In genomic region chr17:39820541-39820940, GRCh38 we compare ENCODE assay signal across 18 cellular contexts. TPM values are rescaled to one million over a fixed set of nuclear protein-coding genes. Genes with fewer than 3 reads are reported as not detected.
DNase-seq lines count a peak whose midpoint lies in the region; ATAC-seq, FAIRE-seq and TF ChIP-seq lines count a peak whose summit lies in the region.
"Had no signal": no experiment of that assay in that cellular context is flagged by ENCODE, and none has a peak within 500 bp of the region (broad histone marks: within the 10 kb centered on the region; RNA-seq: fewer than 3 reads in every experiment).

No MANE protein-coding gene starts in this region.

- H3K27me3 Mint-ChIP-seq in activated B cell treated with CpG ODN at 0.5 μM for 24 hours, result no peaks in the 10 kb centered on the region

- H3K36me3 ChIP-seq in ACC112 (ENCODE audit: insufficient read depth, low read length), result no peaks in the 10 kb centered on the region
- H3K36me3 ChIP-seq in lower lobe of right lung, result no peaks in the 10 kb centered on the region
- no peaks in the 10 kb centered on the region for H3K36me3 ChIP-seq in mammary epithelial cell (ENCODE audit: insufficient read depth, low read length)

- TF ChIP-seq POLR2A in GM12891 (IDR thresholded peaks at IDR 0.05; ENCODE audit: low read depth, low read length), result no peak

- H2AFZ ChIP-seq in ACC112 (ENCODE audit: low read length, unreplicated experiment), result peak overlapping the region; percentile 32
- H2AFZ ChIP-seq in mammary epithelial cell (ENCODE audit: low read depth, low read length), result no peak overlapping the region

- H3K9me3 Mint-ChIP-seq in activated B cell treated with CpG ODN at 0.5 μM for 24 hours, result peaks cover 17% of the 10 kb centered on the region

- dilution Hi-C loops in mammary epithelial cell (cut with HindIII; ENCODE audit: low sequenced_read_pairs), result no loop called here

- H3K27ac ChIP-seq in ACC112 (ENCODE audit: low read depth, low read length) (no peak overlapping the region), lower lobe of right lung (no peak overlapping the region), mammary epithelial cell (ENCODE audit: insufficient read depth, low read depth, low read length) (no peak overlapping the region)

- peak overlapping the region; percentile 25 for H3K4me3 Mint-ChIP-seq in activated B cell treated with CpG ODN at 0.5 μM for 24 hours
- H3K4me3 Mint-ChIP-seq: H9 had no signal

- no peak for DNase-seq in GM12891 (ENCODE audit: insufficient read length, low spot score)
- DNase-seq in activated B cell treated with CpG ODN at 0.5 μM for 24 hours, result no peak
- DNase-seq in lower lobe of right lung, result no peak
- DNase-seq in Kasumi-1 (lab: John Stamatoyannopoulos, UW), result no peak
- no peak for DNase-seq in LoVo (ENCODE audit: low spot score)
- DNase-seq in mammary epithelial cell, result no peak
- DNase-seq: dermis blood vessel endothelial cell, DMS79, H9, NCI-H1417 treated with DMSO at 0.1 percent for 48 hours, NCI-H524, T-helper 9 cell had no signal

- peak; percentile 45 for FAIRE-seq in GM12891 (lab: Jason Lieb, UNC)
- FAIRE-seq: GM18507, urothelium cell line had no signal

- H3K4me1 ChIP-seq in ACC112 (ENCODE audit: control insufficient read depth, insufficient read depth, low read length, unreplicated experiment), result peaks cover 7% of the 10 kb centered on the region
- H3K4me1 ChIP-seq in lower lobe of right lung, result no peaks in the 10 kb centered on the region
- H3K4me1 ChIP-seq in mammary epithelial cell (ENCODE audit: insufficient read depth, low read length), result peaks cover 12% of the 10 kb centered on the region

- H3K4me1 Mint-ChIP-seq in activated B cell treated with CpG ODN at 0.5 μM for 24 hours, result peaks cover 73% of the 10 kb centered on the region

- no TSS peak for BruUV-seq in mammary epithelial cell (replicated peaks; lab: Mats Ljungman, UMichigan)

- in situ Hi-C loops in mammary epithelial cell (cut with MboI; ENCODE audit: low sequenced_read_pairs in 2 of 2), result no loop called here

- H3K4me2 ChIP-seq in mammary epithelial cell (ENCODE audit: insufficient read depth, low read depth, low read length), result no peak overlapping the region

- WGBS in mammary epithelial cell (ENCODE audit: low coverage, missing lambda C conversion rate), result 41% methylated on average over 4 of the region's 4 CpGs

- H4K20me1 ChIP-seq in mammary epithelial cell (ENCODE audit: insufficient read depth, low read length), result no peaks in the 10 kb centered on the region

- H3K36me3 Mint-ChIP-seq in activated B cell treated with CpG ODN at 0.5 μM for 24 hours (ENCODE audit: low read depth), result peaks cover 87% of the 10 kb centered on the region

- no peaks in the 10 kb centered on the region for H3K27me3 ChIP-seq in ACC112 (ENCODE audit: insufficient read depth, low read length)
- H3K27me3 ChIP-seq in lower lobe of right lung (ENCODE audit: low read depth), result no peaks in the 10 kb centered on the region
- H3K27me3 ChIP-seq in mammary epithelial cell (ENCODE audit: insufficient read depth, low read length), result no peaks in the 10 kb centered on the region

- intact Hi-C loops in activated B cell treated with CpG ODN at 0.5 μM for 24 hours (cut with micrococcal nuclease) (no loop called here), lower lobe of right lung (cut with DNase I) (no loop called here), mammary epithelial cell (cut with micrococcal nuclease) (no loop called here)

- H3K79me2 ChIP-seq in ACC112 (ENCODE audit: control insufficient read depth, insufficient read depth, low read length, unreplicated experiment), result no peaks in the 10 kb centered on the region
- no peaks in the 10 kb centered on the region for H3K79me2 ChIP-seq in mammary epithelial cell (ENCODE audit: insufficient read depth, low read length)

- TF ChIP-seq CTCF in activated B cell treated with CpG ODN at 0.5 μM for 24 hours (IDR thresholded peaks at IDR 0.05), result no peak
- no peak for TF ChIP-seq CTCF in lower lobe of right lung (IDR thresholded peaks at IDR 0.05)
- no peak for TF ChIP-seq CTCF in mammary epithelial cell (conservative IDR thresholded peaks at IDR 0.05 in 1 of 2, IDR thresholded peaks at IDR 0.05 in 1 of 2; ENCODE audit: extremely low read depth in 1 of 2, insufficient read depth in 1 of 2, low read depth in 1 of 2, low read length in 2 of 2)

- H3K9me3 ChIP-seq in lower lobe of right lung, result peaks cover 5% of the 10 kb centered on the region
- H3K9me3 ChIP-seq in mammary epithelial cell (replicated peaks; ENCODE audit: insufficient read depth, low read length), result peaks cover 10% of the 10 kb centered on the region

- H3K9ac ChIP-seq in mammary epithelial cell (ENCODE audit: insufficient read depth, low read length), result no peak overlapping the region

- H3K4me3 ChIP-seq in ACC112 (ENCODE audit: low read depth, low read length) (no peak overlapping the region), lower lobe of right lung (no peak overlapping the region), mammary epithelial cell (replicated peaks in 1 of 3; ENCODE audit: insufficient read depth in 1 of 3, low read depth in 2 of 3, low read length in 3 of 3) (no peak overlapping the region)

- peak overlapping the region; percentile 95 for H3K27ac Mint-ChIP-seq in activated B cell treated with CpG ODN at 0.5 μM for 24 hours
- H3K27ac Mint-ChIP-seq: H9 had no signal

- POLR2A ChIA-PET in activated B cell treated with CpG ODN at 0.5 μM for 24 hours (lab: Charles Lee), result interaction anchor here (0.5 to 4.9 kb wide), 8 partner anchors 22 to 66 kb away, joined by 4 to 72 read pairs (median 19); partner anchors contain the start of gene IKZF3

- no peak for ATAC-seq in activated B cell treated with CpG ODN at 0.5 μM for 24 hours (ENCODE audit: low read depth)
- peak; percentile 38 to 65 for ATAC-seq in lower lobe of right lung
- ATAC-seq in HG03045 (IDR thresholded peaks at IDR 0.05; ENCODE audit: unreplicated experiment), result no peak

- CTCF ChIA-PET in activated B cell treated with CpG ODN at 0.5 μM for 24 hours (lab: Charles Lee), result interaction anchor here (0.7 to 2.2 kb wide), 4 partner anchors 14 to 166 kb away, joined by 3 to 14 read pairs (median 4); partner anchors contain the start of gene IKZF3
- CTCF ChIA-PET in mammary epithelial cell (lab: Charles Lee; ENCODE audit: low non-redundant PET), result no interaction called here

TF ChIP-seq in GM12891, 5 proteins besides CTCF, POLR2A, EP300 and RAD21:
- no peak for TF ChIP-seq TAF1 (IDR thresholded peaks at IDR 0.05; ENCODE audit: low read depth, low read length)
- TF ChIP-seq POLR2AphosphoS5 (IDR thresholded peaks at IDR 0.05; ENCODE audit: low read depth, low read length), result no peak
- TF ChIP-seq SPI1 (IDR thresholded peaks at IDR 0.05; ENCODE audit: low read depth, low read length), result no peak
- TF ChIP-seq POU2F2 (IDR thresholded peaks at IDR 0.05; ENCODE audit: low read depth, low read length), result no peak
- no peak for TF ChIP-seq PAX5 (IDR thresholded peaks at IDR 0.05; ENCODE audit: insufficient read depth, low read length, severe bottlenecking)

RNA-seq across cellular contexts. Expression of gene IKZF3, which starts 43.6 kb away (rescaled TPM):
- polyA plus RNA-seq in GM12891 (2012; ENCODE audit: low read depth, missing spikeins), result 19.9 TPM
- total RNA-seq in activated B cell treated with CpG ODN at 0.5 μM for 24 hours, result 208 and 220 TPM in 2 replicates
- 7.1 TPM for total RNA-seq in lower lobe of right lung
- total RNA-seq in mammary epithelial cell, result under 1 TPM in 1 of 2 donors, not detected in 1; 0.02 TPM
- not detected for polyA plus RNA-seq in mammary epithelial cell
- not detected for polyA minus RNA-seq in mammary epithelial cell
- total RNA-seq: dermis blood vessel endothelial cell, RPMI7951 had no signal

RNA-seq across cellular contexts. Expression of gene ZPBP2, which starts 47.5 kb away (rescaled TPM):
- 1.2 TPM for polyA plus RNA-seq in GM12891 (2012; ENCODE audit: low read depth, missing spikeins)
- total RNA-seq in activated B cell treated with CpG ODN at 0.5 μM for 24 hours (1.2 and 1.6 TPM in 2 replicates), lower lobe of right lung (not detected), mammary epithelial cell (not detected)
- polyA plus RNA-seq in mammary epithelial cell, result not detected
- not detected for polyA minus RNA-seq in mammary epithelial cell
- total RNA-seq: dermis blood vessel endothelial cell, H9, posterior vena cava, RPMI7951 had no signal

Comparison
In these comparisons a context has a peak if more than half of its experiments do, and no peak if none do; other contexts are left out.
1. ATAC-seq: peak in lower lobe of right lung (2 of 2); none in activated B cell treated with CpG ODN at 0.5 μM for 24 hours (single experiment) and HG03045 (single experiment).
2. RNA of gene IKZF3, which starts 43.6 kb away (total RNA-seq): 208 to 220 TPM in activated B cell treated with CpG ODN at 0.5 μM for 24 hours; 7.1 TPM in lower lobe of right lung (single experiment) and 0.02 TPM in mammary epithelial cell; every median in the first group is over 10 times any median in the second.